ENCODE assay signal across 2 cellular contexts in genomic region chr19:30358821-30359580, GRCh38.
TF ChIP-seq lines count a peak whose summit lies in the region.

No MANE protein-coding gene starts in this region.

TF ChIP-seq in GM23338, 12 proteins besides CTCF, POLR2A, EP300 and RAD21:
- TF ChIP-seq EZH2 (IDR thresholded peaks at IDR 0.05; ENCODE audit: low read depth, unreplicated experiment) (no peak), NANOG (IDR thresholded peaks at IDR 0.05; ENCODE audit: borderline replicate concordance) (no peak), ZNF462 (CRISPR knock-in tag; IDR thresholded peaks at IDR 0.05) (no peak), ZNF114 (CRISPR knock-in tag; IDR thresholded peaks at IDR 0.05) (no peak), REST (IDR thresholded peaks at IDR 0.05; ENCODE audit: unreplicated experiment) (no peak), POLR2AphosphoS5 (IDR thresholded peaks at IDR 0.05; ENCODE audit: low read depth) (no peak), STAT1 (IDR thresholded peaks at IDR 0.05; ENCODE audit: unreplicated experiment) (no peak), EZH2phosphoT487 (IDR thresholded peaks at IDR 0.05; ENCODE audit: unreplicated experiment) (no peak), ZNF331 (CRISPR knock-in tag; IDR thresholded peaks at IDR 0.05; ENCODE audit: low read depth) (no peak), CREB1 (CRISPR knock-in tag; IDR thresholded peaks at IDR 0.05; ENCODE audit: low read depth) (no peak), ETS1 (IDR thresholded peaks at IDR 0.05) (no peak), JUNB (IDR thresholded peaks at IDR 0.05; ENCODE audit: unreplicated experiment) (no peak)

TF ChIP-seq in H1, 55 proteins besides CTCF, POLR2A, EP300 and RAD21:
- no peak for TF ChIP-seq GABPA (IDR thresholded peaks at IDR 0.05; ENCODE audit: borderline replicate concordance, insufficient read depth, low read length)
- no peak for TF ChIP-seq GTF2F1 (IDR thresholded peaks at IDR 0.05; ENCODE audit: borderline replicate concordance, low read depth, low read length)
- no peak for TF ChIP-seq RXRA (IDR thresholded peaks at IDR 0.05; ENCODE audit: insufficient read depth, low read depth, low read length)
TF ChIP-seq in H1: peak in this region for 0.
